In genomic region chr10:22251751-22252285, GRCh38 we compare ENCODE assay signal across 8 cellular contexts. TPM values are rescaled to one million over a fixed set of nuclear protein-coding genes. Genes with fewer than 3 reads are reported as not detected.
DNase-seq lines count a peak whose midpoint lies in the region; ATAC-seq and TF ChIP-seq lines count a peak whose summit lies in the region.

No MANE protein-coding gene starts in this region.

- ATAC-seq in GM21737 (IDR thresholded peaks at IDR 0.05; ENCODE audit: unreplicated experiment), result peak; percentile 42
- peak; percentile 43 for ATAC-seq in WTC11

- TF ChIP-seq CTCF in WTC11 (IDR thresholded peaks at IDR 0.05), result no peak

- peaks cover 10% of the 10 kb centered on the region for H3K4me1 Mint-ChIP-seq in WTC11

- CTCF ChIA-PET in WTC11 (lab: Charles Lee), result no interaction called here

- POLR2A ChIA-PET in WTC11 (lab: Charles Lee), result no interaction called here

- H3K9me3 Mint-ChIP-seq in WTC11, result no peaks in the 10 kb centered on the region

- H3K27me3 Mint-ChIP-seq in WTC11 (ENCODE audit: low read depth), result peaks cover 85% of the 10 kb centered on the region

- H3K27ac Mint-ChIP-seq in WTC11, result 0 out of 2 replicates have a peak overlapping the region, but pooled peaks have one; percentile 59

- DNase-seq in Daoy (ENCODE audit: low read depth) (peak; percentile 50), Kasumi-1 (lab: John Stamatoyannopoulos, UW) (peak; percentile 73 to 79), WTC11 (ENCODE audit: low spot score) (peak; percentile 44), cerebellum (ENCODE audit: low spot score) (peak; percentile 65), kidney tubule cell (ENCODE audit: low spot score) (peak; percentile 58), A172 (ENCODE audit: low spot score) (no peak)
- DNase-seq in stimulated activated CD4-positive, alpha-beta T cell treated with anti-CD3 and anti-CD28 coated beads, Interleukin-1b, Interleukin-23, amount 100 ng/mL, for 24 hours (ENCODE audit: low read depth in 4 of 4, low spot score in 1 of 4), result peak; percentile 25 to 54 (median 40)

- H3K36me3 Mint-ChIP-seq in WTC11, result no peaks in the 10 kb centered on the region

- H3K4me3 Mint-ChIP-seq in WTC11, result peak overlapping the region; percentile 90

TF ChIP-seq in WTC11, 78 proteins besides CTCF, POLR2A, EP300 and RAD21:
- no peak for TF ChIP-seq ZNF317 (CRISPR knock-in tag; IDR thresholded peaks at IDR 0.05; ENCODE audit: borderline replicate concordance, low read depth)
- TF ChIP-seq, protein P1, sequence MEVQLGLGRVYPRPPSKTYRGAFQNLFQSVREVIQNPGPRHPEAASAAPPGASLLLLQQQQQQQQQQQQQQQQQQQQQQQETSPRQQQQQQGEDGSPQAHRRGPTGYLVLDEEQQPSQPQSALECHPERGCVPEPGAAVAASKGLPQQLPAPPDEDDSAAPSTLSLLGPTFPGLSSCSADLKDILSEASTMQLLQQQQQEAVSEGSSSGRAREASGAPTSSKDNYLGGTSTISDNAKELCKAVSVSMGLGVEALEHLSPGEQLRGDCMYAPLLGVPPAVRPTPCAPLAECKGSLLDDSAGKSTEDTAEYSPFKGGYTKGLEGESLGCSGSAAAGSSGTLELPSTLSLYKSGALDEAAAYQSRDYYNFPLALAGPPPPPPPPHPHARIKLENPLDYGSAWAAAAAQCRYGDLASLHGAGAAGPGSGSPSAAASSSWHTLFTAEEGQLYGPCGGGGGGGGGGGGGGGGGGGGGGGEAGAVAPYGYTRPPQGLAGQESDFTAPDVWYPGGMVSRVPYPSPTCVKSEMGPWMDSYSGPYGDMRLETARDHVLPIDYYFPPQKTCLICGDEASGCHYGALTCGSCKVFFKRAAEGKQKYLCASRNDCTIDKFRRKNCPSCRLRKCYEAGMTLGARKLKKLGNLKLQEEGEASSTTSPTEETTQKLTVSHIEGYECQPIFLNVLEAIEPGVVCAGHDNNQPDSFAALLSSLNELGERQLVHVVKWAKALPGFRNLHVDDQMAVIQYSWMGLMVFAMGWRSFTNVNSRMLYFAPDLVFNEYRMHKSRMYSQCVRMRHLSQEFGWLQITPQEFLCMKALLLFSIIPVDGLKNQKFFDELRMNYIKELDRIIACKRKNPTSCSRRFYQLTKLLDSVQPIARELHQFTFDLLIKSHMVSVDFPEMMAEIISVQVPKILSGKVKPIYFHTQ (CRISPR knock-in tag; IDR thresholded peaks at IDR 0.05), result peak; percentile 18; the same call in 1 of the 2 replicates
- TF ChIP-seq FOXP4 (CRISPR knock-in tag; IDR thresholded peaks at IDR 0.05), result no peak
TF ChIP-seq in WTC11: peak in this region for 1.

RNA-seq across cellular contexts. Expression of gene EBLN1, which starts 34.0 kb away (rescaled TPM):
- total RNA-seq in Daoy (2014; rRNA removed; shearing (Covaris generic)), result not detected in 2 replicates
- total RNA-seq in WTC11 (2021) (not detected in 3 replicates), cerebellum (not detected)
- total RNA-seq in A172 (2014; rRNA removed; shearing (Covaris generic)), result not detected in 2 replicates
